Comparison of ENCODE assay signal across 25 cellular contexts in the genomic region with DNA sequence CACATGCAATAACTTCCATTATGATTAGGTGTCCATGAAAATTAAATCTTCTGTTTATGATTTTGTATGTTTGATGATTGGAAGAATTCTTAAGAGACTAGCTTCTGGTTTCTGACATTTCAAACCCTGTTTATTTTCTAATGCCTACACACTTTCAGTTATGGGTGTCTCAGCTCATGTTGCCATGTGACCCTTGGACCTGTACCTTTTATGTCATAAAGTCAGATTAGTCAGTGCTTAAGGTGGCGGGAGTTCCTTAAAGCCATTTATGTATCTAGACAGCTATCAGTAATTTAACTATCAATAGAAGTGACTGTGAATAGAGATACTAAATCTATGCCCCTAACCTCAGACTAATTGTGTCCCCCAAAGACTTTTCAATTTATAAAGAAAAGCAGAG.
"Had no signal": no experiment of that assay in that cellular context is flagged by ENCODE, and none has a peak within 500 bp of the region (broad histone marks: within the 10 kb centered on the region; RNA-seq: fewer than 3 reads in every experiment).

No MANE protein-coding gene starts in this region.

- H3K4me1 ChIP-seq: SJSA1 had no signal

- H3K4me3 Mint-ChIP-seq: activated CD8-positive, alpha-beta T cell treated with anti-CD3 and anti-CD28 coated beads for 36 hours; activated naive CD4-positive, alpha-beta T cell treated with anti-CD3 and anti-CD28 coated beads, Interleukin-2, amount 10 ng/mL, durations not matched to agents 7 days and 5 days; activated naive CD8-positive, alpha-beta T cell treated with anti-CD3 and anti-CD28 coated beads for 36 hours; activated T-cell treated with anti-CD3 and anti-CD28 coated beads, Interleukin-2, amount 50 U/mL, for 72 hours had no signal

- H3K27ac ChIP-seq: SJSA1 had no signal

- H3K27me3 ChIP-seq: SJSA1 had no signal

- H3K9me3 Mint-ChIP-seq: activated naive CD4-positive, alpha-beta T cell treated with anti-CD3 and anti-CD28 coated beads, Interleukin-2, amount 10 ng/mL, durations not matched to agents 7 days and 5 days; activated T-helper 2 cell treated with anti-CD3 and anti-CD28 coated beads, Interferon-gamma antibody, Interleukin-2, Interleukin-4, amounts not matched to agents 10 μg/mL and 5 μg/mL and 100 μg/mL, durations not matched to agents 14 hours and 24 hours and 36 hours had no signal

- H3K36me3 Mint-ChIP-seq: activated naive CD4-positive, alpha-beta T cell treated with anti-CD3 and anti-CD28 coated beads, Interleukin-2, amount 10 ng/mL, durations not matched to agents 7 days and 5 days; activated naive CD8-positive, alpha-beta T cell treated with anti-CD3 and anti-CD28 coated beads for 36 hours had no signal

- DNase-seq: activated CD4-positive, alpha-beta T cell treated with anti-CD3 and anti-CD28 coated beads for 4 hours; activated CD8-positive, alpha-beta memory T cell treated with anti-CD3 and anti-CD28 coated beads, Interleukin-2, amount 50 U/mL, for 4 hours; activated CD8-positive, alpha-beta T cell treated with anti-CD3 and anti-CD28 coated beads for 36 hours; activated gamma-delta T cell treated with Interleukin-2 at 50 U/mL for 16 hours; activated naive CD4-positive, alpha-beta T cell treated with anti-CD3 and anti-CD28 coated beads, Interleukin-2, amount 10 ng/mL, durations not matched to agents 7 days and 5 days; activated naive CD8-positive, alpha-beta T cell treated with anti-CD3 and anti-CD28 coated beads for 36 hours; activated T-cell treated with anti-CD3 and anti-CD28 coated beads, Interleukin-2, amount 50 U/mL, for 72 hours; anterior cingulate cortex; Kasumi-1; KBM-7; NCI-H1048; NCI-H1417 treated with DMSO at 0.1 percent for 48 hours; NCI-H1694; NCI-H2029; NCI-H345; NCI-H510A treated with DMSO at 0.1 percent for 48 hours; NCI-H69; PC-3; SHP77; SW 1271 had no signal

- ATAC-seq: activated CD4-positive, CD25-positive, alpha-beta regulatory T cell treated with anti-CD3 and anti-CD28 coated beads, Interleukin-2, amount 50 U/mL, for 24 hours; activated CD8-positive, alpha-beta T cell treated with anti-CD3 and anti-CD28 coated beads for 36 hours; activated T-cell treated with anti-CD3 and anti-CD28 coated beads, Interleukin-2, amount 50 U/mL, for 72 hours; PC-3; SK-N-SH treated with all-trans-retinoic acid at 6 μM for 48 hours had no signal

- H3K4me1 Mint-ChIP-seq: activated naive CD4-positive, alpha-beta T cell treated with anti-CD3 and anti-CD28 coated beads, Interleukin-2, amount 10 ng/mL, durations not matched to agents 7 days and 5 days; activated naive CD8-positive, alpha-beta T cell treated with anti-CD3 and anti-CD28 coated beads for 36 hours had no signal

- H3K36me3 ChIP-seq: SJSA1 had no signal

- H3K27ac Mint-ChIP-seq: activated CD8-positive, alpha-beta T cell treated with anti-CD3 and anti-CD28 coated beads for 36 hours; activated naive CD4-positive, alpha-beta T cell treated with anti-CD3 and anti-CD28 coated beads, Interleukin-2, amount 10 ng/mL, durations not matched to agents 7 days and 5 days; activated naive CD8-positive, alpha-beta T cell treated with anti-CD3 and anti-CD28 coated beads for 36 hours; activated T-cell treated with anti-CD3 and anti-CD28 coated beads, Interleukin-2, amount 50 U/mL, for 72 hours; activated T-helper 2 cell treated with anti-CD3 and anti-CD28 coated beads, Interferon-gamma antibody, Interleukin-2, Interleukin-4, amounts not matched to agents 10 μg/mL and 5 μg/mL and 100 μg/mL, durations not matched to agents 14 hours and 24 hours and 36 hours had no signal

- H3K9me3 ChIP-seq: SJSA1 had no signal

- FAIRE-seq: RCC 7860 had no signal

- H3K4me3 ChIP-seq: SJSA1 had no signal
